In genomic region chr4:142402925-142403324, GRCh38 we compare ENCODE assay signal across 9 cellular contexts.
DNase-seq lines count a peak whose midpoint lies in the region; ATAC-seq and TF ChIP-seq lines count a peak whose summit lies in the region.
"Had no signal": no experiment of that assay in that cellular context is flagged by ENCODE, and none has a peak within 500 bp of the region (broad histone marks: within the 10 kb centered on the region; RNA-seq: fewer than 3 reads in every experiment).

No MANE protein-coding gene starts in this region.

- H3K4me3 Mint-ChIP-seq in activated naive CD4-positive, alpha-beta T cell treated with anti-CD3 and anti-CD28 coated beads, Interleukin-2, amount 10 ng/mL, durations not matched to agents 7 days and 5 days = peak overlapping the region; percentile 87

- H3K4me1 Mint-ChIP-seq in activated naive CD4-positive, alpha-beta T cell treated with anti-CD3 and anti-CD28 coated beads, Interleukin-2, amount 10 ng/mL, durations not matched to agents 7 days and 5 days = peaks cover 70% of the 10 kb centered on the region

- peak; percentile 67 for DNase-seq in activated effector memory CD4-positive, alpha-beta T cell treated with anti-CD3 and anti-CD28 coated beads, Interleukin-2, amount 50 U/mL, for 16 hours
- no peak for DNase-seq in activated effector memory CD4-positive, alpha-beta T cell treated with Interleukin-2 at 50 U/mL for 16 hours
- DNase-seq in activated naive CD4-positive, alpha-beta T cell treated with anti-CD3 and anti-CD28 coated beads, Interleukin-2, amount 10 ng/mL, durations not matched to agents 7 days and 5 days = peak; percentile 31
- DNase-seq in left ventricle myocardium superior (no peak), upper lobe of right lung (no peak), left lobe of liver (ENCODE audit: low spot score) (no peak)
- DNase-seq: stimulated activated CD4-positive, alpha-beta T cell treated with anti-CD3 and anti-CD28 coated beads, Interleukin-4, amount 100 ng/mL, for 1 hour had no signal

- H3K36me3 Mint-ChIP-seq in activated naive CD4-positive, alpha-beta T cell treated with anti-CD3 and anti-CD28 coated beads, Interleukin-2, amount 10 ng/mL, durations not matched to agents 7 days and 5 days = peaks cover 43% of the 10 kb centered on the region

- intact Hi-C loops in left ventricle myocardium superior (cut with micrococcal nuclease) = no loop called here
- intact Hi-C loops in upper lobe of right lung (cut with DNase I) = no loop called here

- no peak for TF ChIP-seq CTCF in upper lobe of right lung (IDR thresholded peaks at IDR 0.05)

- H3K9me3 Mint-ChIP-seq in activated naive CD4-positive, alpha-beta T cell treated with anti-CD3 and anti-CD28 coated beads, Interleukin-2, amount 10 ng/mL, durations not matched to agents 7 days and 5 days = peaks cover 2% of the 10 kb centered on the region

- H3K9me3 ChIP-seq in upper lobe of right lung = no peaks in the 10 kb centered on the region

- peak overlapping the region; percentile 90 for H3K27ac Mint-ChIP-seq in activated naive CD4-positive, alpha-beta T cell treated with anti-CD3 and anti-CD28 coated beads, Interleukin-2, amount 10 ng/mL, durations not matched to agents 7 days and 5 days

- no peaks in the 10 kb centered on the region for H3K27me3 Mint-ChIP-seq in activated naive CD4-positive, alpha-beta T cell treated with anti-CD3 and anti-CD28 coated beads, Interleukin-2, amount 10 ng/mL, durations not matched to agents 7 days and 5 days

- no peaks in the 10 kb centered on the region for H3K36me3 ChIP-seq in upper lobe of right lung

- no peaks in the 10 kb centered on the region for H3K27me3 ChIP-seq in upper lobe of right lung

- H3K4me1 ChIP-seq in upper lobe of right lung = peaks cover 13% of the 10 kb centered on the region

- H3K27ac ChIP-seq in upper lobe of right lung = peak overlapping the region; percentile 3

- ATAC-seq in left ventricle myocardium superior = peak; percentile 27
- ATAC-seq in upper lobe of right lung = no peak
- ATAC-seq in GM18909 (IDR thresholded peaks at IDR 0.05; ENCODE audit: poor library complexity, unreplicated experiment) = no peak
- ATAC-seq in left lobe of liver = no peak
- ATAC-seq in HG03442 (IDR thresholded peaks at IDR 0.05; ENCODE audit: unreplicated experiment) = no peak

- H3K4me3 ChIP-seq in upper lobe of right lung = peak overlapping the region; percentile 20

- CTCF ChIA-PET in activated naive CD4-positive, alpha-beta T cell treated with anti-CD3 and anti-CD28 coated beads, Interleukin-2, amount 10 ng/mL, durations not matched to agents 7 days and 5 days (lab: Charles Lee) = interaction anchor here (0.7 to 1.8 kb wide), 4 partner anchors 11 to 48 kb away, joined by 3 to 5 read pairs (median 4); no protein-coding TSS in a partner anchor

Comparison
In these comparisons a context has a peak if more than half of its experiments do, and no peak if none do; other contexts are left out.
1. DNase-seq: peak in activated effector memory CD4-positive, alpha-beta T cell treated with anti-CD3 and anti-CD28 coated beads, Interleukin-2, amount 50 U/mL, for 16 hours (single experiment) and activated naive CD4-positive, alpha-beta T cell treated with anti-CD3 and anti-CD28 coated beads, Interleukin-2, amount 10 ng/mL, durations not matched to agents 7 days and 5 days (single experiment); none in activated effector memory CD4-positive, alpha-beta T cell treated with Interleukin-2 at 50 U/mL for 16 hours (single experiment), left ventricle myocardium superior (single experiment), upper lobe of right lung (single experiment) and left lobe of liver (single experiment).